ENCODE assay signal across 1 cellular context in the genomic region with DNA sequence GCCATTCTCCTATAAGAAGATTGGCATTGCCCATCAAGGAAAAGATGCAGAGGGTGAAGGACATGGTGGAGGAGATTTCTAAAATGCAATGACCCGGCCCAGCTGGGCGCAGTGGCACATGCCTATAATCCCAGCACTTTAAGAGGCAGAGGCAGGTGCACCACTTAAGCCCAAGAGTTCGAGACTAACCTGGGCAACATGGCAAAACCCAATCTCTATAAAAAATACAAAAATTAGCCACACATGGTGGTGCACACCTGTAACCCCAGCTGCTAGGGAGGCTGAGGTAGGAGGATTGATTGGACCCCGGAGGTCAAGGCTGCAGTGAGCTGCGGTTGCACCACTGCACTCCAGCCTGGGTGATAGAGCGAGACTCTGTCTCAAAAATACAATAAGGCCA.
TF ChIP-seq lines count a peak whose summit lies in the region.

No MANE protein-coding gene starts in this region.

TF ChIP-seq in HepG2, 621 proteins besides CTCF, POLR2A, EP300 and RAD21:
- TF ChIP-seq NCOA2 (CRISPR knock-in tag; IDR thresholded peaks at IDR 0.05) = no peak
- peak; percentile 34; the same call in 1 of the 2 replicates for TF ChIP-seq ZNF770 (CRISPR knock-in tag; IDR thresholded peaks at IDR 0.05)
